ENCODE assay signal across 1 cellular context in the genomic region with DNA sequence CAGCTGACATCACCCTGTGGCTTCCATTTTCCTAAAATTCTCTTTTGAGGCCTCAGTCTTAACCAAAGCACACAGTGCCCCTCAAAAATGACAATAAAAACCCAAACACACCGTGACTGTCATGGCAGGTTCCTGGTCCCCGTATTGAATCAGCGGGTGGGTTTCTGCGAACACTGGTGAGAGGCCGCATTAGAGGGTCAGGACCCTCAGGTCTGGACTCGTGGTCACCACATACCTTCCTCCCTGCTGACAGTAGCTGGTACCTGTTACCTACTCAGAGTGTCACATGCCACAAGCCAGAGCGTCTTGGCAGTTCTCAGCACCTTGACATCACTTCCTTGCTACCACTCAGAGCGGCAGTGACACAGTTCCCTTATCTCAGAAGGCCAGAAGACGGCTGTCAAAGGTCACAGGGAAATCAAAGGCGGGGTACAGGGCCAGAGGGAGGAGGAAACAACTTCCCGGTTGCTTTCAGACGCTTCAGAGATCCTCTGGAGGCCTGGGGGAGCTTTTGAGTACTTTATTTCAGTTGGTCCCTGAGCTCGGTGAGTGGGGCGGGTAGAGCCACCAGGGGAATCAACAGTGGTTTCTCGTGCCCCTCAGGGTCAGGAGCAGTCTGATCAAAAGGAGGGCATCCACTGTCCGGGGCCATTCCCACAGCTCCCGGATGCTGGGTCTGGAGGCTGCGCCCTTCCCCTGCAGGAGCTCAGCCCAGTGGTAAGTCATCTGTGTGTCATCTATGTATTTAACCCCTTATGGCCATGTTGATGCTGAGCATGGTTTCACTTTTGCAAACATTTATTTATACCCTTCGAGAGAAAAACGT.
A peak's percentile ranks its signal among the peaks of the same experiment; 100 is the strongest.
TF ChIP-seq lines count a peak whose summit lies in the region.

A gene (minus strand): TSS at position 281 of the 826 bp plus-strand sequence.
A gene with protein sequence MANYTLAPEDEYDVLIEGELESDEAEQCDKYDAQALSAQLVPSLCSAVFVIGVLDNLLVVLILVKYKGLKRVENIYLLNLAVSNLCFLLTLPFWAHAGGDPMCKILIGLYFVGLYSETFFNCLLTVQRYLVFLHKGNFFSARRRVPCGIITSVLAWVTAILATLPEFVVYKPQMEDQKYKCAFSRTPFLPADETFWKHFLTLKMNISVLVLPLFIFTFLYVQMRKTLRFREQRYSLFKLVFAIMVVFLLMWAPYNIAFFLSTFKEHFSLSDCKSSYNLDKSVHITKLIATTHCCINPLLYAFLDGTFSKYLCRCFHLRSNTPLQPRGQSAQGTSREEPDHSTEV (plus strand): TSS at position 474 of the 826 bp plus-strand sequence. CDS start 821 bp downstream, outside the sequence.

TF ChIP-seq in K562, 482 proteins besides CTCF, POLR2A, EP300 and RAD21 (continued from another document and continues in another):
- TF ChIP-seq HIVEP1 (CRISPR knock-in tag; IDR thresholded peaks at IDR 0.05) (0 out of 2 replicates have a peak, but pooled peaks have one; percentile 5), ZNF134 (CRISPR knock-in tag; conservative IDR thresholded peaks at IDR 0.05) (peak; percentile 59), ZNF668 (CRISPR knock-in tag; IDR thresholded peaks at IDR 0.05) (peak; percentile 83; the same call in 1 of the 2 replicates), ZFP1 (CRISPR knock-in tag; IDR thresholded peaks at IDR 0.05) (0 out of 2 replicates have a peak, but pooled peaks have one; percentile 44), GATAD2B (IDR thresholded peaks at IDR 0.05; ENCODE audit: borderline replicate concordance) (peak; percentile 62; the same call in 1 of the 2 replicates), FOXP1 (CRISPR knock-in tag; IDR thresholded peaks at IDR 0.05) (0 out of 2 replicates have a peak, but pooled peaks have one; percentile 24), EHMT2 (IDR thresholded peaks at IDR 0.05) (no peak), BCL6 (CRISPR knock-in tag; IDR thresholded peaks at IDR 0.05) (peak; percentile 23; the same call in 1 of the 2 replicates), IRF2 (CRISPR knock-in tag; IDR thresholded peaks at IDR 0.05) (no peak), TCF3 (CRISPR knock-in tag; IDR thresholded peaks at IDR 0.05) (peak; percentile 97), HDAC2 (IDR thresholded peaks at IDR 0.05) (peak; percentile 88; the same call in 1 of the 2 replicates), ZBTB17 (CRISPR knock-in tag; IDR thresholded peaks at IDR 0.05) (peak; percentile 65; the same call in 1 of the 2 replicates), ETV5 (CRISPR knock-in tag; IDR thresholded peaks at IDR 0.05; ENCODE audit: low read depth) (peak; percentile 89; the same call in 1 of the 2 replicates), TAL1 (IDR thresholded peaks at IDR 0.05) (peak; percentile 95), TOE1 (IDR thresholded peaks at IDR 0.05; ENCODE audit: borderline replicate concordance) (peak; percentile 86), TOE1 (CRISPR knock-in tag; IDR thresholded peaks at IDR 0.05; ENCODE audit: borderline replicate concordance, low read depth) (no peak), TEAD2 (tag; IDR thresholded peaks at IDR 0.05) (peak; percentile 60; the same call in 1 of the 2 replicates), TEAD4 (IDR thresholded peaks at IDR 0.05; ENCODE audit: low read length) (peak; percentile 93), TEAD4 (CRISPR knock-in tag; IDR thresholded peaks at IDR 0.05; ENCODE audit: borderline replicate concordance) (no peak), MECOM (CRISPR knock-in tag; IDR thresholded peaks at IDR 0.05) (peak; percentile 60; the same call in 1 of the 2 replicates), ZNF76 (CRISPR knock-in tag; IDR thresholded peaks at IDR 0.05; ENCODE audit: borderline replicate concordance) (peak; percentile 89), CTBP1 (IDR thresholded peaks at IDR 0.05; ENCODE audit: borderline replicate concordance) (peak; percentile 96), ZNF174 (CRISPR knock-in tag; IDR thresholded peaks at IDR 0.05) (no peak), PTBP1 (IDR thresholded peaks at IDR 0.05; ENCODE audit: low read depth, low read length) (0 out of 2 replicates have a peak, but pooled peaks have one; percentile 26), ILF3 (IDR thresholded peaks at IDR 0.05; ENCODE audit: borderline replicate concordance) (no peak)
- TF ChIP-seq, protein P1, sequence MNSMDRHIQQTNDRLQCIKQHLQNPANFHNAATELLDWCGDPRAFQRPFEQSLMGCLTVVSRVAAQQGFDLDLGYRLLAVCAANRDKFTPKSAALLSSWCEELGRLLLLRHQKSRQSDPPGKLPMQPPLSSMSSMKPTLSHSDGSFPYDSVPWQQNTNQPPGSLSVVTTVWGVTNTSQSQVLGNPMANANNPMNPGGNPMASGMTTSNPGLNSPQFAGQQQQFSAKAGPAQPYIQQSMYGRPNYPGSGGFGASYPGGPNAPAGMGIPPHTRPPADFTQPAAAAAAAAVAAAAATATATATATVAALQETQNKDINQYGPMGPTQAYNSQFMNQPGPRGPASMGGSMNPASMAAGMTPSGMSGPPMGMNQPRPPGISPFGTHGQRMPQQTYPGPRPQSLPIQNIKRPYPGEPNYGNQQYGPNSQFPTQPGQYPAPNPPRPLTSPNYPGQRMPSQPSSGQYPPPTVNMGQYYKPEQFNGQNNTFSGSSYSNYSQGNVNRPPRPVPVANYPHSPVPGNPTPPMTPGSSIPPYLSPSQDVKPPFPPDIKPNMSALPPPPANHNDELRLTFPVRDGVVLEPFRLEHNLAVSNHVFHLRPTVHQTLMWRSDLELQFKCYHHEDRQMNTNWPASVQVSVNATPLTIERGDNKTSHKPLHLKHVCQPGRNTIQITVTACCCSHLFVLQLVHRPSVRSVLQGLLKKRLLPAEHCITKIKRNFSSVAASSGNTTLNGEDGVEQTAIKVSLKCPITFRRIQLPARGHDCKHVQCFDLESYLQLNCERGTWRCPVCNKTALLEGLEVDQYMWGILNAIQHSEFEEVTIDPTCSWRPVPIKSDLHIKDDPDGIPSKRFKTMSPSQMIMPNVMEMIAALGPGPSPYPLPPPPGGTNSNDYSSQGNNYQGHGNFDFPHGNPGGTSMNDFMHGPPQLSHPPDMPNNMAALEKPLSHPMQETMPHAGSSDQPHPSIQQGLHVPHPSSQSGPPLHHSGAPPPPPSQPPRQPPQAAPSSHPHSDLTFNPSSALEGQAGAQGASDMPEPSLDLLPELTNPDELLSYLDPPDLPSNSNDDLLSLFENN (IDR thresholded peaks at IDR 0.05; ENCODE audit: low read depth in 2 of 2, low read length in 2 of 2), result peak in 1 of 2 experiments; percentile 90; a peak in 2 of 4 replicates
- TF ChIP-seq, protein P2, sequence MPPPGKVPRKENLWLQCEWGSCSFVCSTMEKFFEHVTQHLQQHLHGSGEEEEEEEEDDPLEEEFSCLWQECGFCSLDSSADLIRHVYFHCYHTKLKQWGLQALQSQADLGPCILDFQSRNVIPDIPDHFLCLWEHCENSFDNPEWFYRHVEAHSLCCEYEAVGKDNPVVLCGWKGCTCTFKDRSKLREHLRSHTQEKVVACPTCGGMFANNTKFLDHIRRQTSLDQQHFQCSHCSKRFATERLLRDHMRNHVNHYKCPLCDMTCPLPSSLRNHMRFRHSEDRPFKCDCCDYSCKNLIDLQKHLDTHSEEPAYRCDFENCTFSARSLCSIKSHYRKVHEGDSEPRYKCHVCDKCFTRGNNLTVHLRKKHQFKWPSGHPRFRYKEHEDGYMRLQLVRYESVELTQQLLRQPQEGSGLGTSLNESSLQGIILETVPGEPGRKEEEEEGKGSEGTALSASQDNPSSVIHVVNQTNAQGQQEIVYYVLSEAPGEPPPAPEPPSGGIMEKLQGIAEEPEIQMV (tag; conservative IDR thresholded peaks at IDR 0.05; ENCODE audit: low read depth), result peak; percentile 74
- TF ChIP-seq, protein P3, sequence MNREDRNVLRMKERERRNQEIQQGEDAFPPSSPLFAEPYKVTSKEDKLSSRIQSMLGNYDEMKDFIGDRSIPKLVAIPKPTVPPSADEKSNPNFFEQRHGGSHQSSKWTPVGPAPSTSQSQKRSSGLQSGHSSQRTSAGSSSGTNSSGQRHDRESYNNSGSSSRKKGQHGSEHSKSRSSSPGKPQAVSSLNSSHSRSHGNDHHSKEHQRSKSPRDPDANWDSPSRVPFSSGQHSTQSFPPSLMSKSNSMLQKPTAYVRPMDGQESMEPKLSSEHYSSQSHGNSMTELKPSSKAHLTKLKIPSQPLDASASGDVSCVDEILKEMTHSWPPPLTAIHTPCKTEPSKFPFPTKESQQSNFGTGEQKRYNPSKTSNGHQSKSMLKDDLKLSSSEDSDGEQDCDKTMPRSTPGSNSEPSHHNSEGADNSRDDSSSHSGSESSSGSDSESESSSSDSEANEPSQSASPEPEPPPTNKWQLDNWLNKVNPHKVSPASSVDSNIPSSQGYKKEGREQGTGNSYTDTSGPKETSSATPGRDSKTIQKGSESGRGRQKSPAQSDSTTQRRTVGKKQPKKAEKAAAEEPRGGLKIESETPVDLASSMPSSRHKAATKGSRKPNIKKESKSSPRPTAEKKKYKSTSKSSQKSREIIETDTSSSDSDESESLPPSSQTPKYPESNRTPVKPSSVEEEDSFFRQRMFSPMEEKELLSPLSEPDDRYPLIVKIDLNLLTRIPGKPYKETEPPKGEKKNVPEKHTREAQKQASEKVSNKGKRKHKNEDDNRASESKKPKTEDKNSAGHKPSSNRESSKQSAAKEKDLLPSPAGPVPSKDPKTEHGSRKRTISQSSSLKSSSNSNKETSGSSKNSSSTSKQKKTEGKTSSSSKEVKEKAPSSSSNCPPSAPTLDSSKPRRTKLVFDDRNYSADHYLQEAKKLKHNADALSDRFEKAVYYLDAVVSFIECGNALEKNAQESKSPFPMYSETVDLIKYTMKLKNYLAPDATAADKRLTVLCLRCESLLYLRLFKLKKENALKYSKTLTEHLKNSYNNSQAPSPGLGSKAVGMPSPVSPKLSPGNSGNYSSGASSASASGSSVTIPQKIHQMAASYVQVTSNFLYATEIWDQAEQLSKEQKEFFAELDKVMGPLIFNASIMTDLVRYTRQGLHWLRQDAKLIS (CRISPR knock-in tag; IDR thresholded peaks at IDR 0.05), result 0 out of 2 replicates have a peak, but pooled peaks have one; percentile 48
- TF ChIP-seq, protein P4, sequence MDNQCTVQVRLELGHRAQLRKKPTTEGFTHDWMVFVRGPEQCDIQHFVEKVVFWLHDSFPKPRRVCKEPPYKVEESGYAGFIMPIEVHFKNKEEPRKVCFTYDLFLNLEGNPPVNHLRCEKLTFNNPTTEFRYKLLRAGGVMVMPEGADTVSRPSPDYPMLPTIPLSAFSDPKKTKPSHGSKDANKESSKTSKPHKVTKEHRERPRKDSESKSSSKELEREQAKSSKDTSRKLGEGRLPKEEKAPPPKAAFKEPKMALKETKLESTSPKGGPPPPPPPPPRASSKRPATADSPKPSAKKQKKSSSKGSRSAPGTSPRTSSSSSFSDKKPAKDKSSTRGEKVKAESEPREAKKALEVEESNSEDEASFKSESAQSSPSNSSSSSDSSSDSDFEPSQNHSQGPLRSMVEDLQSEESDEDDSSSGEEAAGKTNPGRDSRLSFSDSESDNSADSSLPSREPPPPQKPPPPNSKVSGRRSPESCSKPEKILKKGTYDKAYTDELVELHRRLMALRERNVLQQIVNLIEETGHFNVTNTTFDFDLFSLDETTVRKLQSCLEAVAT (IDR thresholded peaks at IDR 0.05), result peak in 1 of 2 experiments; percentile 23; a peak in 1 of 4 replicates
- TF ChIP-seq, protein P5, sequence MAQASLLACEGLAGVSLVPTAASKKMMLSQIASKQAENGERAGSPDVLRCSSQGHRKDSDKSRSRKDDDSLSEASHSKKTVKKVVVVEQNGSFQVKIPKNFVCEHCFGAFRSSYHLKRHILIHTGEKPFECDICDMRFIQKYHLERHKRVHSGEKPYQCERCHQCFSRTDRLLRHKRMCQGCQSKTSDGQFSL (CRISPR knock-in tag; IDR thresholded peaks at IDR 0.05), result no peak
- TF ChIP-seq, protein P5 (tag; IDR thresholded peaks at IDR 0.05), result peak in 1 of 2 experiments; percentile 37; a peak in 1 of 4 replicates
- TF ChIP-seq, protein P6, sequence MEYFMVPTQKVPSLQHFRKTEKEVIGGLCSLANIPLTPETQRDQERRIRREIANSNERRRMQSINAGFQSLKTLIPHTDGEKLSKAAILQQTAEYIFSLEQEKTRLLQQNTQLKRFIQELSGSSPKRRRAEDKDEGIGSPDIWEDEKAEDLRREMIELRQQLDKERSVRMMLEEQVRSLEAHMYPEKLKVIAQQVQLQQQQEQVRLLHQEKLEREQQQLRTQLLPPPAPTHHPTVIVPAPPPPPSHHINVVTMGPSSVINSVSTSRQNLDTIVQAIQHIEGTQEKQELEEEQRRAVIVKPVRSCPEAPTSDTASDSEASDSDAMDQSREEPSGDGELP (CRISPR knock-in tag; IDR thresholded peaks at IDR 0.05; ENCODE audit: borderline replicate concordance), result peak; percentile 92
- TF ChIP-seq, protein P7, sequence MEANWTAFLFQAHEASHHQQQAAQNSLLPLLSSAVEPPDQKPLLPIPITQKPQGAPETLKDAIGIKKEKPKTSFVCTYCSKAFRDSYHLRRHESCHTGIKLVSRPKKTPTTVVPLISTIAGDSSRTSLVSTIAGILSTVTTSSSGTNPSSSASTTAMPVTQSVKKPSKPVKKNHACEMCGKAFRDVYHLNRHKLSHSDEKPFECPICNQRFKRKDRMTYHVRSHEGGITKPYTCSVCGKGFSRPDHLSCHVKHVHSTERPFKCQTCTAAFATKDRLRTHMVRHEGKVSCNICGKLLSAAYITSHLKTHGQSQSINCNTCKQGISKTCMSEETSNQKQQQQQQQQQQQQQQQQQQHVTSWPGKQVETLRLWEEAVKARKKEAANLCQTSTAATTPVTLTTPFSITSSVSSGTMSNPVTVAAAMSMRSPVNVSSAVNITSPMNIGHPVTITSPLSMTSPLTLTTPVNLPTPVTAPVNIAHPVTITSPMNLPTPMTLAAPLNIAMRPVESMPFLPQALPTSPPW (CRISPR knock-in tag; IDR thresholded peaks at IDR 0.05), result peak; percentile 89
- TF ChIP-seq, protein P8, sequence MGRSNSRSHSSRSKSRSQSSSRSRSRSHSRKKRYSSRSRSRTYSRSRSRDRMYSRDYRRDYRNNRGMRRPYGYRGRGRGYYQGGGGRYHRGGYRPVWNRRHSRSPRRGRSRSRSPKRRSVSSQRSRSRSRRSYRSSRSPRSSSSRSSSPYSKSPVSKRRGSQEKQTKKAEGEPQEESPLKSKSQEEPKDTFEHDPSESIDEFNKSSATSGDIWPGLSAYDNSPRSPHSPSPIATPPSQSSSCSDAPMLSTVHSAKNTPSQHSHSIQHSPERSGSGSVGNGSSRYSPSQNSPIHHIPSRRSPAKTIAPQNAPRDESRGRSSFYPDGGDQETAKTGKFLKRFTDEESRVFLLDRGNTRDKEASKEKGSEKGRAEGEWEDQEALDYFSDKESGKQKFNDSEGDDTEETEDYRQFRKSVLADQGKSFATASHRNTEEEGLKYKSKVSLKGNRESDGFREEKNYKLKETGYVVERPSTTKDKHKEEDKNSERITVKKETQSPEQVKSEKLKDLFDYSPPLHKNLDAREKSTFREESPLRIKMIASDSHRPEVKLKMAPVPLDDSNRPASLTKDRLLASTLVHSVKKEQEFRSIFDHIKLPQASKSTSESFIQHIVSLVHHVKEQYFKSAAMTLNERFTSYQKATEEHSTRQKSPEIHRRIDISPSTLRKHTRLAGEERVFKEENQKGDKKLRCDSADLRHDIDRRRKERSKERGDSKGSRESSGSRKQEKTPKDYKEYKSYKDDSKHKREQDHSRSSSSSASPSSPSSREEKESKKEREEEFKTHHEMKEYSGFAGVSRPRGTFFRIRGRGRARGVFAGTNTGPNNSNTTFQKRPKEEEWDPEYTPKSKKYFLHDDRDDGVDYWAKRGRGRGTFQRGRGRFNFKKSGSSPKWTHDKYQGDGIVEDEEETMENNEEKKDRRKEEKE (IDR thresholded peaks at IDR 0.05; ENCODE audit: borderline replicate concordance in 1 of 2, control insufficient read depth in 1 of 2, low read depth in 2 of 2, low read length in 1 of 2), result no peak
- TF ChIP-seq, protein P9, sequence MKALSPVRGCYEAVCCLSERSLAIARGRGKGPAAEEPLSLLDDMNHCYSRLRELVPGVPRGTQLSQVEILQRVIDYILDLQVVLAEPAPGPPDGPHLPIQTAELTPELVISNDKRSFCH (CRISPR knock-in tag; IDR thresholded peaks at IDR 0.05), result no peak
- TF ChIP-seq, protein P9 (tag; IDR thresholded peaks at IDR 0.05), result peak; percentile 97
